10 cellular contexts compared by ENCODE assay signal in genomic region chr12:110005319-110005973, GRCh38. TPM values are rescaled to one million over a fixed set of nuclear protein-coding genes. Genes with fewer than 3 reads are reported as not detected.
DNase-seq lines count a peak whose midpoint lies in the region; ATAC-seq and TF ChIP-seq lines count a peak whose summit lies in the region.
"Had no signal": no experiment of that assay in that cellular context is flagged by ENCODE, and none has a peak within 500 bp of the region (broad histone marks: within the 10 kb centered on the region; RNA-seq: fewer than 3 reads in every experiment).

No MANE protein-coding gene starts in this region.

- H3K9me3 Mint-ChIP-seq in activated CD8-positive, alpha-beta T cell treated with anti-CD3 and anti-CD28 coated beads for 36 hours: peaks cover 2% of the 10 kb centered on the region
- H3K9me3 Mint-ChIP-seq in stimulated activated naive CD8-positive, alpha-beta T cell treated with anti-CD3 and anti-CD28 coated beads, Interleukin-15, amount 100 ng/mL, for 72 hours: peaks cover 0 to 6% of the 10 kb centered on the region in 2 donors
- H3K9me3 Mint-ChIP-seq in Caco-2 (ENCODE audit: unreplicated experiment): no peaks in the 10 kb centered on the region

- no TSS peak for BruUV-seq in Caco-2 (replicated peaks; lab: Mats Ljungman, UMichigan)

- no peaks in the 10 kb centered on the region for H3K27me3 Mint-ChIP-seq in activated CD8-positive, alpha-beta T cell treated with anti-CD3 and anti-CD28 coated beads for 36 hours
- H3K27me3 Mint-ChIP-seq in stimulated activated naive CD8-positive, alpha-beta T cell treated with anti-CD3 and anti-CD28 coated beads, Interleukin-15, amount 100 ng/mL, for 72 hours: no peaks in the 10 kb centered on the region
- no peaks in the 10 kb centered on the region for H3K27me3 Mint-ChIP-seq in Caco-2 (ENCODE audit: insufficient read depth, unreplicated experiment)

- H3K27me3 ChIP-seq in Caco-2 (replicated peaks; ENCODE audit: control insufficient read depth, insufficient read depth, low read length): no peaks in the 10 kb centered on the region
- H3K27me3 ChIP-seq: pancreas had no signal

- peak overlapping the region; percentile 24 for H3K4me3 Mint-ChIP-seq in activated CD8-positive, alpha-beta T cell treated with anti-CD3 and anti-CD28 coated beads for 36 hours
- H3K4me3 Mint-ChIP-seq in stimulated activated naive CD8-positive, alpha-beta T cell treated with anti-CD3 and anti-CD28 coated beads, Interleukin-15, amount 100 ng/mL, for 72 hours: peak overlapping the region; percentile 52 to 64
- H3K4me3 Mint-ChIP-seq in Caco-2 (ENCODE audit: unreplicated experiment): no peak overlapping the region

- no peaks in the 10 kb centered on the region for H3K9me3 ChIP-seq in Caco-2
- H3K9me3 ChIP-seq: pancreas had no signal

- intact Hi-C loops in activated CD8-positive, alpha-beta T cell treated with anti-CD3 and anti-CD28 coated beads for 36 hours (cut with micrococcal nuclease): loop anchor here (5.0 kb wide), 1 partner anchor 33 kb away; no protein-coding TSS in a partner anchor
- intact Hi-C loops in Caco-2 (cut with micrococcal nuclease; ENCODE audit: unreplicated experiment): no loop called here

- H3K27ac Mint-ChIP-seq in activated CD8-positive, alpha-beta T cell treated with anti-CD3 and anti-CD28 coated beads for 36 hours: peak overlapping the region; percentile 77
- H3K27ac Mint-ChIP-seq in stimulated activated naive CD8-positive, alpha-beta T cell treated with anti-CD3 and anti-CD28 coated beads, Interleukin-15, amount 100 ng/mL, for 72 hours: peak overlapping the region; percentile 23 to 92
- H3K27ac Mint-ChIP-seq in Caco-2 (ENCODE audit: unreplicated experiment): no peak overlapping the region

- no peak overlapping the region for H3K4me3 ChIP-seq in Caco-2 (ENCODE audit: low read depth, low read length)
- H3K4me3 ChIP-seq: pancreas had no signal

- POLR2A ChIA-PET in activated CD8-positive, alpha-beta T cell treated with anti-CD3 and anti-CD28 coated beads for 36 hours (lab: Charles Lee): interaction anchor here (0.7 to 3.4 kb wide), 4 partner anchors 10 to 29 kb away, joined by 3 to 16 read pairs (median 7); partner anchors contain the start of gene GIT2
- POLR2A ChIA-PET in Caco-2 (lab: Charles Lee): no interaction called here

- H3K36me3 ChIP-seq in Caco-2 (ENCODE audit: control insufficient read depth, insufficient read depth, low read length): no peaks in the 10 kb centered on the region; the same call in 1 of the 2 replicates
- H3K36me3 ChIP-seq: pancreas had no signal

- peaks cover 20% of the 10 kb centered on the region for H3K36me3 Mint-ChIP-seq in activated CD8-positive, alpha-beta T cell treated with anti-CD3 and anti-CD28 coated beads for 36 hours (ENCODE audit: low read depth)
- H3K36me3 Mint-ChIP-seq in Caco-2 (ENCODE audit: insufficient read depth, unreplicated experiment): peaks cover 10% of the 10 kb centered on the region

- H3K4me1 ChIP-seq in Caco-2: peaks cover 6% of the 10 kb centered on the region

- no peak for TF ChIP-seq CTCF in activated CD8-positive, alpha-beta T cell treated with anti-CD3 and anti-CD28 coated beads for 36 hours (IDR thresholded peaks at IDR 0.05)
- TF ChIP-seq CTCF in Caco-2 (IDR thresholded peaks at IDR 0.05; ENCODE audit: insufficient read depth in 1 of 2, low read depth in 1 of 2, low read length in 1 of 2, severe bottlenecking in 1 of 2, unreplicated experiment in 1 of 2): no peak

- ATAC-seq in HG03103 (IDR thresholded peaks at IDR 0.05; ENCODE audit: low read depth, unreplicated experiment) (peak; percentile 33), HG02981 (IDR thresholded peaks at IDR 0.05; ENCODE audit: unreplicated experiment) (no peak), GM18858 (IDR thresholded peaks at IDR 0.05; ENCODE audit: unreplicated experiment) (no peak)
- peak; percentile 67 for ATAC-seq in activated CD8-positive, alpha-beta T cell treated with anti-CD3 and anti-CD28 coated beads for 36 hours
- ATAC-seq in stimulated activated naive CD8-positive, alpha-beta T cell treated with anti-CD3 and anti-CD28 coated beads, Interleukin-15, amount 100 ng/mL, for 72 hours: peak; percentile 77
- ATAC-seq: pancreas had no signal

- peak; percentile 34 for DNase-seq in stimulated activated CD4-positive, alpha-beta T cell treated with anti-CD3 and anti-CD28 coated beads, Interleukin-15, amount 100 ng/mL, for 24 hours
- no peak for DNase-seq in stimulated activated CD4-positive, alpha-beta T cell treated with anti-CD3 and anti-CD28 coated beads, Interleukin-4, amount 100 ng/mL, for 1 hour
- peak; percentile 48 for DNase-seq in activated CD8-positive, alpha-beta T cell treated with anti-CD3 and anti-CD28 coated beads for 36 hours
- DNase-seq in stimulated activated naive CD8-positive, alpha-beta T cell treated with anti-CD3 and anti-CD28 coated beads, Interleukin-15, amount 100 ng/mL, for 72 hours: peak in 1 of 2 donors; percentile 42
- no peak for DNase-seq in Caco-2
- DNase-seq: NCI-H1417, pancreas had no signal

- CTCF ChIA-PET in activated CD8-positive, alpha-beta T cell treated with anti-CD3 and anti-CD28 coated beads for 36 hours (lab: Charles Lee): interaction anchor here (1.3 to 3.2 kb wide), 2 partner anchors 7 to 12 kb away, joined by 3 to 11 read pairs; no protein-coding TSS in a partner anchor
- CTCF ChIA-PET in Caco-2 (lab: Charles Lee): no interaction called here

- H3K4me1 Mint-ChIP-seq in activated CD8-positive, alpha-beta T cell treated with anti-CD3 and anti-CD28 coated beads for 36 hours (ENCODE audit: low read depth): peaks cover 76% of the 10 kb centered on the region
- H3K4me1 Mint-ChIP-seq in stimulated activated naive CD8-positive, alpha-beta T cell treated with anti-CD3 and anti-CD28 coated beads, Interleukin-15, amount 100 ng/mL, for 72 hours: peaks cover 83% of the 10 kb centered on the region
- peaks cover 12% of the 10 kb centered on the region for H3K4me1 Mint-ChIP-seq in Caco-2 (ENCODE audit: low read depth, unreplicated experiment)

RNA-seq across cellular contexts. Expression of gene ANKRD13A, which starts 6.2 kb away (rescaled TPM):
- 10 to 100 TPM; 33.4 to 37.5 TPM for total RNA-seq in activated CD8-positive, alpha-beta T cell treated with anti-CD3 and anti-CD28 coated beads for 36 hours
- 42.2 and 47.2 TPM in 2 replicates for total RNA-seq in Caco-2 (2022)

RNA-seq across cellular contexts. Expression of gene GIT2, which starts 9.3 kb away (rescaled TPM):
- 10 to 100 TPM; 49.2 to 49.6 TPM for total RNA-seq in activated CD8-positive, alpha-beta T cell treated with anti-CD3 and anti-CD28 coated beads for 36 hours
- 29.3 and 30.0 TPM in 2 replicates for total RNA-seq in Caco-2 (2022)

RNA-seq across cellular contexts. Expression of gene C12orf76, which starts 42.9 kb away (rescaled TPM):
- 10 to 100 TPM in 1 of 2 experiments, 1 to 10 TPM in 1; 9.7 to 11.0 TPM for total RNA-seq in activated CD8-positive, alpha-beta T cell treated with anti-CD3 and anti-CD28 coated beads for 36 hours
- 10.8 and 11.9 TPM in 2 replicates for total RNA-seq in Caco-2 (2022)

Comparison
In these comparisons a context has a peak if more than half of its experiments do, and no peak if none do; other contexts are left out.
1. DNase-seq: peak in stimulated activated CD4-positive, alpha-beta T cell treated with anti-CD3 and anti-CD28 coated beads, Interleukin-15, amount 100 ng/mL, for 24 hours (single experiment) and activated CD8-positive, alpha-beta T cell treated with anti-CD3 and anti-CD28 coated beads for 36 hours (single experiment); none in stimulated activated CD4-positive, alpha-beta T cell treated with anti-CD3 and anti-CD28 coated beads, Interleukin-4, amount 100 ng/mL, for 1 hour (single experiment) and Caco-2 (0 of 2).
2. ATAC-seq: peak in HG03103 (single experiment), activated CD8-positive, alpha-beta T cell treated with anti-CD3 and anti-CD28 coated beads for 36 hours (single experiment) and stimulated activated naive CD8-positive, alpha-beta T cell treated with anti-CD3 and anti-CD28 coated beads, Interleukin-15, amount 100 ng/mL, for 72 hours (single experiment); none in HG02981 (single experiment) and GM18858 (single experiment).